ENCODE assay signal across 1 cellular context in the genomic region with DNA sequence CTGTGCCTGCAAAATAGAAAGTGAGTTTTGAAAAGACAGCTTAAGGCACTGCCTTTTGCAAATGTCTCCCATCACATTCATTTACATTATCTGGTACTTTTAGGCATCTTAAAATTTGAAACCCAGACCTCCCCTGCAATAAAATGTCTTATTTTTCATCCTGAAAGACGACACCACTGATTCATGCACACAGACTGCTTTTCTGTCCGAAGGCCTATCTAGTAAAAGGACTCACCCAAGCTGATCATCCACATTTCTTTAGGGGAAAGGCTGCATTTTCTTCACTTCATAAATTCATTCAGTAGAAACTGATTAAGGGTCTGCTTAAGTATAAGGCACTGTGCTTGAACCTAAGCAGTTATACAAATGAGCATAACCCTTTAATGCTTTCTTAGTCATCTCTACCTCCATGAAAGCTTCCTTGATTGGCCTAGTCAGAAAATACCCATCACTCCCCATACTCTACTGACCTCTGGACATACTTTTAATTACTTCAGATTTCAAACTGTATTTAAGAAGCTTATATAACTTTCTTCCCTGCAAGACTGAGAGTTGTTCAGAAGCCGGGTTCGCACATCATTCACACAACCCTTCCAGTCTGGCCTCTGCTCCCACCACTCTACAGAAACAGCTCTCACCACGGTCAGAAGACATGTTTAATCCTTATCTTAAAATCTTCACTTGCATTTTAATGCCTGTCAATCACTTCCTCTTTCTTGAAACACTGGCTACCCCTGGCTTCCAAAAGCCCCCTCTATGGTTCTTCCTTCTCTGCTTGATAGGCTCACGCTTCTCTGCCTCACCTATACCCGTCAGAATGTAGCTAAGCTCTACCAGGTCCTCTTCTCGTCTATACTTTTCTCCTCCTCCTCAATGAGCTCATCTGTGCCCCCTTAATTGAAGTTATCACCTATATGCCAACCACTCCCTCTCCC.
TF ChIP-seq lines count a peak whose summit lies in the region.

No MANE protein-coding gene starts in this region.

TF ChIP-seq in GM23338, 12 proteins besides CTCF, POLR2A, EP300 and RAD21 (continued from another document):
- TF ChIP-seq, protein P1, sequence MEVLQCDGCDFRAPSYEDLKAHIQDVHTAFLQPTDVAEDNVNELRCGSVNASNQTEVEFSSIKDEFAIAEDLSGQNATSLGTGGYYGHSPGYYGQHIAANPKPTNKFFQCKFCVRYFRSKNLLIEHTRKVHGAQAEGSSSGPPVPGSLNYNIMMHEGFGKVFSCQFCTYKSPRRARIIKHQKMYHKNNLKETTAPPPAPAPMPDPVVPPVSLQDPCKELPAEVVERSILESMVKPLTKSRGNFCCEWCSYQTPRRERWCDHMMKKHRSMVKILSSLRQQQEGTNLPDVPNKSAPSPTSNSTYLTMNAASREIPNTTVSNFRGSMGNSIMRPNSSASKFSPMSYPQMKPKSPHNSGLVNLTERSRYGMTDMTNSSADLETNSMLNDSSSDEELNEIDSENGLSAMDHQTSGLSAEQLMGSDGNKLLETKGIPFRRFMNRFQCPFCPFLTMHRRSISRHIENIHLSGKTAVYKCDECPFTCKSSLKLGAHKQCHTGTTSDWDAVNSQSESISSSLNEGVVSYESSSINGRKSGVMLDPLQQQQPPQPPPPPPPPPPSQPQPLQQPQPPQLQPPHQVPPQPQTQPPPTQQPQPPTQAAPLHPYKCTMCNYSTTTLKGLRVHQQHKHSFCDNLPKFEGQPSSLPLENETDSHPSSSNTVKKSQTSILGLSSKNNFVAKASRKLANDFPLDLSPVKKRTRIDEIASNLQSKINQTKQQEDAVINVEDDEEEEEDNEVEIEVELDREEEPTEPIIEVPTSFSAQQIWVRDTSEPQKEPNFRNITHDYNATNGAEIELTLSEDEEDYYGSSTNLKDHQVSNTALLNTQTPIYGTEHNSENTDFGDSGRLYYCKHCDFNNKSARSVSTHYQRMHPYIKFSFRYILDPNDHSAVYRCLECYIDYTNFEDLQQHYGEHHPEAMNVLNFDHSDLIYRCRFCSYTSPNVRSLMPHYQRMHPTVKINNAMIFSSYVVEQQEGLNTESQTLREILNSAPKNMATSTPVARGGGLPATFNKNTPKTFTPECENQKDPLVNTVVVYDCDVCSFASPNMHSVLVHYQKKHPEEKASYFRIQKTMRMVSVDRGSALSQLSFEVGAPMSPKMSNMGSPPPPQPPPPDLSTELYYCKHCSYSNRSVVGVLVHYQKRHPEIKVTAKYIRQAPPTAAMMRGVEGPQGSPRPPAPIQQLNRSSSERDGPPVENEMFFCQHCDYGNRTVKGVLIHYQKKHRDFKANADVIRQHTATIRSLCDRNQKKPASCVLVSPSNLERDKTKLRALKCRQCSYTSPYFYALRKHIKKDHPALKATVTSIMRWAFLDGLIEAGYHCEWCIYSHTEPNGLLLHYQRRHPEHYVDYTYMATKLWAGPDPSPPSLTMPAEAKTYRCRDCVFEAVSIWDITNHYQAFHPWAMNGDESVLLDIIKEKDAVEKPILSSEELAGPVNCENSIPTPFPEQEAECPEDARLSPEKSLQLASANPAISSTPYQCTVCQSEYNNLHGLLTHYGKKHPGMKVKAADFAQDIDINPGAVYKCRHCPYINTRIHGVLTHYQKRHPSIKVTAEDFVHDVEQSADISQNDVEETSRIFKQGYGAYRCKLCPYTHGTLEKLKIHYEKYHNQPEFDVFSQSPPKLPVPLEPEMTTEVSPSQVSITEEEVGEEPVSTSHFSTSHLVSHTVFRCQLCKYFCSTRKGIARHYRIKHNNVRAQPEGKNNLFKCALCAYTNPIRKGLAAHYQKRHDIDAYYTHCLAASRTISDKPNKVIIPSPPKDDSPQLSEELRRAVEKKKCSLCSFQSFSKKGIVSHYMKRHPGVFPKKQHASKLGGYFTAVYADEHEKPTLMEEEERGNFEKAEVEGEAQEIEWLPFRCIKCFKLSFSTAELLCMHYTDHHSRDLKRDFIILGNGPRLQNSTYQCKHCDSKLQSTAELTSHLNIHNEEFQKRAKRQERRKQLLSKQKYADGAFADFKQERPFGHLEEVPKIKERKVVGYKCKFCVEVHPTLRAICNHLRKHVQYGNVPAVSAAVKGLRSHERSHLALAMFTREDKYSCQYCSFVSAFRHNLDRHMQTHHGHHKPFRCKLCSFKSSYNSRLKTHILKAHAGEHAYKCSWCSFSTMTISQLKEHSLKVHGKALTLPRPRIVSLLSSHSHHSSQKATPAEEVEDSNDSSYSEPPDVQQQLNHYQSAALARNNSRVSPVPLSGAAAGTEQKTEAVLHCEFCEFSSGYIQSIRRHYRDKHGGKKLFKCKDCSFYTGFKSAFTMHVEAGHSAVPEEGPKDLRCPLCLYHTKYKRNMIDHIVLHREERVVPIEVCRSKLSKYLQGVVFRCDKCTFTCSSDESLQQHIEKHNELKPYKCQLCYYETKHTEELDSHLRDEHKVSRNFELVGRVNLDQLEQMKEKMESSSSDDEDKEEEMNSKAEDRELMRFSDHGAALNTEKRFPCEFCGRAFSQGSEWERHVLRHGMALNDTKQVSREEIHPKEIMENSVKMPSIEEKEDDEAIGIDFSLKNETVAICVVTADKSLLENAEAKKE (CRISPR knock-in tag; IDR thresholded peaks at IDR 0.05) = no peak
- TF ChIP-seq ZNF331 (CRISPR knock-in tag; IDR thresholded peaks at IDR 0.05; ENCODE audit: low read depth) (no peak), EZH2 (IDR thresholded peaks at IDR 0.05; ENCODE audit: low read depth, unreplicated experiment) (no peak), NANOG (IDR thresholded peaks at IDR 0.05; ENCODE audit: borderline replicate concordance) (no peak), ZNF114 (CRISPR knock-in tag; IDR thresholded peaks at IDR 0.05) (no peak), POLR2AphosphoS5 (IDR thresholded peaks at IDR 0.05; ENCODE audit: low read depth) (no peak), JUNB (IDR thresholded peaks at IDR 0.05; ENCODE audit: unreplicated experiment) (no peak), CREB1 (CRISPR knock-in tag; IDR thresholded peaks at IDR 0.05; ENCODE audit: low read depth) (no peak)
- TF ChIP-seq, protein P2, sequence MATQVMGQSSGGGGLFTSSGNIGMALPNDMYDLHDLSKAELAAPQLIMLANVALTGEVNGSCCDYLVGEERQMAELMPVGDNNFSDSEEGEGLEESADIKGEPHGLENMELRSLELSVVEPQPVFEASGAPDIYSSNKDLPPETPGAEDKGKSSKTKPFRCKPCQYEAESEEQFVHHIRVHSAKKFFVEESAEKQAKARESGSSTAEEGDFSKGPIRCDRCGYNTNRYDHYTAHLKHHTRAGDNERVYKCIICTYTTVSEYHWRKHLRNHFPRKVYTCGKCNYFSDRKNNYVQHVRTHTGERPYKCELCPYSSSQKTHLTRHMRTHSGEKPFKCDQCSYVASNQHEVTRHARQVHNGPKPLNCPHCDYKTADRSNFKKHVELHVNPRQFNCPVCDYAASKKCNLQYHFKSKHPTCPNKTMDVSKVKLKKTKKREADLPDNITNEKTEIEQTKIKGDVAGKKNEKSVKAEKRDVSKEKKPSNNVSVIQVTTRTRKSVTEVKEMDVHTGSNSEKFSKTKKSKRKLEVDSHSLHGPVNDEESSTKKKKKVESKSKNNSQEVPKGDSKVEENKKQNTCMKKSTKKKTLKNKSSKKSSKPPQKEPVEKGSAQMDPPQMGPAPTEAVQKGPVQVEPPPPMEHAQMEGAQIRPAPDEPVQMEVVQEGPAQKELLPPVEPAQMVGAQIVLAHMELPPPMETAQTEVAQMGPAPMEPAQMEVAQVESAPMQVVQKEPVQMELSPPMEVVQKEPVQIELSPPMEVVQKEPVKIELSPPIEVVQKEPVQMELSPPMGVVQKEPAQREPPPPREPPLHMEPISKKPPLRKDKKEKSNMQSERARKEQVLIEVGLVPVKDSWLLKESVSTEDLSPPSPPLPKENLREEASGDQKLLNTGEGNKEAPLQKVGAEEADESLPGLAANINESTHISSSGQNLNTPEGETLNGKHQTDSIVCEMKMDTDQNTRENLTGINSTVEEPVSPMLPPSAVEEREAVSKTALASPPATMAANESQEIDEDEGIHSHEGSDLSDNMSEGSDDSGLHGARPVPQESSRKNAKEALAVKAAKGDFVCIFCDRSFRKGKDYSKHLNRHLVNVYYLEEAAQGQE (IDR thresholded peaks at IDR 0.05; ENCODE audit: unreplicated experiment) = no peak
- TF ChIP-seq, protein P3, sequence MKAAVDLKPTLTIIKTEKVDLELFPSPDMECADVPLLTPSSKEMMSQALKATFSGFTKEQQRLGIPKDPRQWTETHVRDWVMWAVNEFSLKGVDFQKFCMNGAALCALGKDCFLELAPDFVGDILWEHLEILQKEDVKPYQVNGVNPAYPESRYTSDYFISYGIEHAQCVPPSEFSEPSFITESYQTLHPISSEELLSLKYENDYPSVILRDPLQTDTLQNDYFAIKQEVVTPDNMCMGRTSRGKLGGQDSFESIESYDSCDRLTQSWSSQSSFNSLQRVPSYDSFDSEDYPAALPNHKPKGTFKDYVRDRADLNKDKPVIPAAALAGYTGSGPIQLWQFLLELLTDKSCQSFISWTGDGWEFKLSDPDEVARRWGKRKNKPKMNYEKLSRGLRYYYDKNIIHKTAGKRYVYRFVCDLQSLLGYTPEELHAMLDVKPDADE (IDR thresholded peaks at IDR 0.05) = no peak
